8 cellular contexts compared by ENCODE assay signal in the genomic region with DNA sequence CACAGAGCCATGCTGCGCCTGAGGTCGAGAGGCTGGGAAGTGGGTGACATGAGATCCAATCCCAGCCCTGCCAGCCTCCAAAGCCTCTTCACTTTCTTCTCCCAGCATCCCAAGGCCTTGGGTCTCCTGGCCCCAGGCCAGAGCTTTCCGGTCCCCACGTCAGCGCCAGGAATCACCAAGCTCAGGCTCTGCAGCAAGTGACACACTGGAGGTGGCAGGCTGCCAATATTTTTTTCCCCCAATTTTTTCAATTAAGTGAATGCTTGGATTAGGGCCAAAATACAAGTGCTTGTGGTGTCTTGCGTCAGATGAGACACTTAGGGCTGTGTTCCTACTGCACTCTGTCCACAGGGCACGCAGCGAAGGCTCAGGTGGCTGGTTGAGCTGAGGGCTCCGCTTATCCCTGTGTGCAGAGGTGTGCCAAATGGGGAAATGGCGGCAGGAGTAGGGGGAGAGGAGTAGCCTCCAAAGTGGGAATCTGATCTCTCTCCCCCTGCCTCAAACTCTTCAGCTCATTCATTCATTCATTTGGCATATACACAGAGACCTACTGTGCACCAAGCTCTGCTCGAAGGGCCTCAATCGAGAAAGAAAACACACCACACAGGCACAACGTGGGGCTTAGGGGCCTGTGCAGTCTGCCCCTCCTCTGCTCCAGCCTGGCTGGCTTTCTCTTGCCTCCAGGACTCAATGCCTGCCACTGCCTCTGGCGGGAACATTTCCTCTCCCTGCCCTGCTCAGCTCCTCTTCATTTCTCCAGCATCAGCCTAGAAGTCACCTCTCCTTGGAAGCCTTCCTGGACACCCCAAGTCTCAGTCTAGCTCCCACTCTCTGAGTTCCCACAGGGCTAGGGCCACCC. TPM values are rescaled to one million over a fixed set of nuclear protein-coding genes. Genes with fewer than 3 reads are reported as not detected.
A peak's percentile ranks its signal among the peaks of the same experiment; 100 is the strongest.
DNase-seq lines count a peak whose midpoint lies in the region; ATAC-seq and TF ChIP-seq lines count a peak whose summit lies in the region.

No MANE protein-coding gene starts in this region.

- TF ChIP-seq CTCF in colonic mucosa (IDR thresholded peaks at IDR 0.05) = no peak

- H3K36me3 Mint-ChIP-seq in T-helper 17 cell (ENCODE audit: low read depth) = peaks cover 2% of the 10 kb centered on the region

- H3K27me3 ChIP-seq in colonic mucosa = no peaks in the 10 kb centered on the region

- H3K4me3 ChIP-seq in colonic mucosa (no peak overlapping the region), mesodermal cell (ENCODE audit: extremely low read depth, insufficient read depth, low read length, poor library complexity, severe bottlenecking) (no peak overlapping the region)

- H3K9me3 ChIP-seq in colonic mucosa (no peaks in the 10 kb centered on the region), mesodermal cell (ENCODE audit: control insufficient read depth, low read length) (no peaks in the 10 kb centered on the region), T-helper 17 cell (ENCODE audit: control insufficient read depth, low read length, poor library complexity, severe bottlenecking) (no peaks in the 10 kb centered on the region)

- no peak for ATAC-seq in GM19455 (IDR thresholded peaks at IDR 0.05; ENCODE audit: unreplicated experiment)
- ATAC-seq in T-helper 17 cell = no peak

- H3K9ac ChIP-seq in colonic mucosa (ENCODE audit: low read depth in 2 of 2, low read length in 2 of 2) = peak overlapping the region in 1 of 2 donors; percentile 50

- peak; percentile 85 for DNase-seq in COLO668 (lab: John Stamatoyannopoulos, UW; ENCODE audit: unreplicated experiment)
- DNase-seq in NCI-H2196 treated with DMSO at 0.1 percent for 48 hours (lab: John Stamatoyannopoulos, UW; ENCODE audit: unreplicated experiment) = peak; percentile 88
- DNase-seq in colonic mucosa = peak; percentile 45
- no peak for DNase-seq in T-helper 17 cell
- DNase-seq in HCEC 1CT = no peak
- no peak for DNase-seq in ACHN

- H3K4me1 ChIP-seq in colonic mucosa (peaks cover 3% of the 10 kb centered on the region), mesodermal cell (ENCODE audit: control insufficient read depth, insufficient read depth, low read length, poor library complexity, severe bottlenecking) (no peaks in the 10 kb centered on the region)

- WGBS in mesodermal cell (ENCODE audit: insufficient coverage in 2 of 2), 2 experiments = 90 to 95% methylated on average over 7 to 9 of the region's 14 CpGs

- no peaks in the 10 kb centered on the region for H3K4me1 Mint-ChIP-seq in T-helper 17 cell

- no peaks in the 10 kb centered on the region for H3K36me3 ChIP-seq in colonic mucosa
- peaks cover 67% of the 10 kb centered on the region for H3K36me3 ChIP-seq in mesodermal cell (ENCODE audit: control insufficient read depth, insufficient read depth, low read length)

- no peak overlapping the region for H3K4me3 Mint-ChIP-seq in T-helper 17 cell

- in situ Hi-C loops in ACHN (cut with HindIII; ENCODE audit: low pct_ligation_motif_present, low pct_unique_long_range_greater_than_20kb, low sequenced_read_pairs) = no loop called here

- no peak overlapping the region for H3K27ac ChIP-seq in colonic mucosa
- peak overlapping the region; percentile 3 for H3K27ac ChIP-seq in mesodermal cell (ENCODE audit: low read depth, low read length, severe bottlenecking)

- intact Hi-C loops in colonic mucosa (cut with DNase I) = no loop called here

- H3K27ac Mint-ChIP-seq in T-helper 17 cell = no peak overlapping the region

- peaks cover 13% of the 10 kb centered on the region for H3K27me3 Mint-ChIP-seq in T-helper 17 cell

RNA-seq across cellular contexts. Expression of gene SH3PXD2B, which starts 16.7 kb away (rescaled TPM):
- total RNA-seq in colonic mucosa (10 to 100 TPM; 12.2 to 13.2 TPM), T-helper 17 cell (under 1 TPM; 0.12 to 0.21 TPM)
- 42.2 TPM for polyA plus RNA-seq in mesodermal cell (2013, experiment 1 of 2)
- polyA plus RNA-seq in mesodermal cell (2013, experiment 2 of 2) = 36.2 TPM

Comparison
In these comparisons a context has a peak if more than half of its experiments do, and no peak if none do; other contexts are left out.
1. DNase-seq: peak in COLO668 (single experiment), NCI-H2196 treated with DMSO at 0.1 percent for 48 hours (single experiment) and colonic mucosa (single experiment); none in T-helper 17 cell (0 of 3), HCEC 1CT (single experiment) and ACHN (single experiment).
2. RNA of gene SH3PXD2B, which starts 16.7 kb away (total RNA-seq): 12.2 to 13.2 TPM in colonic mucosa; 0.12 to 0.21 TPM in T-helper 17 cell; every median in the first group is over 10 times any median in the second.